Comparison of ENCODE assay signal across 29 cellular contexts in genomic region chr7:7612519-7612918, GRCh38.
"Had no signal": no experiment of that assay in that cellular context is flagged by ENCODE, and none has a peak within 500 bp of the region (broad histone marks: within the 10 kb centered on the region; RNA-seq: fewer than 3 reads in every experiment).

No MANE protein-coding gene starts in this region.

- H3K9me3 ChIP-seq: colonic mucosa, esophagus muscularis mucosa, esophagus squamous epithelium, gastrocnemius medialis, gastroesophageal sphincter, heart left ventricle, heart right ventricle had no signal

- H3K4me1 ChIP-seq: colonic mucosa, esophagus muscularis mucosa, esophagus squamous epithelium, foreskin keratinocyte, gastrocnemius medialis, gastroesophageal sphincter, heart left ventricle had no signal

- H3K4me1 Mint-ChIP-seq: endodermal cell had no signal

- H3K79me2 ChIP-seq: hepatocyte had no signal

- H3K36me3 ChIP-seq: colonic mucosa had no signal

- H3K4me2 ChIP-seq: hepatocyte had no signal

- FAIRE-seq: endometrium, endothelial cell of umbilical vein, frontal cortex had no signal

- H3K27me3 Mint-ChIP-seq: dendritic cell treated with granulocyte-macrophage colony-stimulating factor and Interleukin-4, amounts not matched to agents 40 ng/mL and 50 ng/mL, for 4 days; effector memory CD8-positive, alpha-beta T cell had no signal

- H3K27me3 ChIP-seq: colonic mucosa, dorsolateral prefrontal cortex, esophagus muscularis mucosa, esophagus squamous epithelium, foreskin keratinocyte, gastrocnemius medialis, gastroesophageal sphincter, heart left ventricle, heart right ventricle, hepatocyte had no signal

- H3K9me3 Mint-ChIP-seq: dendritic cell treated with granulocyte-macrophage colony-stimulating factor and Interleukin-4, amounts not matched to agents 40 ng/mL and 50 ng/mL, for 4 days; effector memory CD8-positive, alpha-beta T cell; endodermal cell had no signal

- H3K4me3 Mint-ChIP-seq: dendritic cell treated with granulocyte-macrophage colony-stimulating factor and Interleukin-4, amounts not matched to agents 40 ng/mL and 50 ng/mL, for 4 days; effector memory CD8-positive, alpha-beta T cell; endodermal cell had no signal

- ATAC-seq: effector memory CD8-positive, alpha-beta T cell; esophagus mucosa; foreskin keratinocyte; gastrocnemius medialis; gastroesophageal sphincter; heart left ventricle; heart right ventricle had no signal

- H2AFZ ChIP-seq: hepatocyte had no signal

- H3K27ac Mint-ChIP-seq: dendritic cell treated with granulocyte-macrophage colony-stimulating factor and Interleukin-4, amounts not matched to agents 40 ng/mL and 50 ng/mL, for 4 days; effector memory CD8-positive, alpha-beta T cell; endodermal cell had no signal

- DNase-seq: colonic mucosa; cortex of kidney; dermis blood vessel endothelial cell; dorsolateral prefrontal cortex; effector CD4-positive, alpha-beta T cell; effector CD8-positive, alpha-beta T cell; effector memory CD4-positive, alpha-beta T cell; effector memory CD8-positive, alpha-beta T cell; endodermal cell; erythroblast; esophagus squamous epithelium; foreskin fibroblast; foreskin keratinocyte; foreskin melanocyte; gastrocnemius medialis; glutamatergic neuron; head of caudate nucleus; heart left ventricle; heart right ventricle had no signal

- H3K4me3 ChIP-seq: colonic mucosa, coronary artery, dorsolateral prefrontal cortex, esophagus muscularis mucosa, esophagus squamous epithelium, gastrocnemius medialis, gastroesophageal sphincter, heart left ventricle, heart right ventricle, hepatocyte had no signal

- H3K27ac ChIP-seq: colonic mucosa, coronary artery, dorsolateral prefrontal cortex, epithelial cell of prostate, esophagus muscularis mucosa, esophagus squamous epithelium, foreskin keratinocyte, gastrocnemius medialis, gastroesophageal sphincter, heart left ventricle, heart right ventricle, hepatocyte had no signal
